In the genomic region with DNA sequence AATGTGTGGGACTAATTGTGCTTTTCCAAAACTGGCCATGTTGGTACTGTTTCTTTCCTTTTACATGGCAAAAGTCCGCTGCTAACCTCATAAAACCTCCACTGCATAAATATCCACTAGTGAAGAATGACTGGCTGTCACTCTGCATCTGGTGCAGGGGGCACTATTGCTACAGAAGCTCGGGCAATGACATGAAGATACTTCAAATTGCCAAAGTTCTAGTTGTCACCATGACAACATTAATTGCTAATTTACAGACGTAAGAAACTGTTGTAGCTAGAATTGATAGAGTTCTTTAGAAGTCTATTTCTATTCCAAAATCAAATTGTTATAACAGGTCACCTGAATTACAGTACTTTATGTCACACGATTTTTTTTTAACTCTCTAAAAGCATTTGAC, we compare ENCODE assay signal across 8 cellular contexts. TPM values are rescaled to one million over a fixed set of nuclear protein-coding genes. Genes with fewer than 3 reads are reported as not detected.
DNase-seq lines count a peak whose midpoint lies in the region; ATAC-seq and TF ChIP-seq lines count a peak whose summit lies in the region.

No MANE protein-coding gene starts in this region.

- intact Hi-C loops in PC-3 (cut with micrococcal nuclease) = loop anchor here (10.0 kb wide), 1 partner anchor 109 kb away; a partner anchor contains a TSS
- intact Hi-C loops in uterus (cut with DNase I; ENCODE audit: low total_unique reads) = loop anchor here (10.0 kb wide), 1 partner anchor 1231 kb away; a partner anchor contains a TSS

- H3K4me3 Mint-ChIP-seq in activated T-cell treated with anti-CD3 and anti-CD28 coated beads, Interleukin-2, amount 50 U/mL, for 24 hours = peak overlapping the region; percentile 91
- peak overlapping the region; percentile 65 to 89 for H3K4me3 Mint-ChIP-seq in stimulated activated naive CD8-positive, alpha-beta T cell treated with anti-CD3 and anti-CD28 coated beads, Interleukin-15, amount 100 ng/mL, for 72 hours

- H4K20me1 ChIP-seq in PC-3 (ENCODE audit: low read length) = no peaks in the 10 kb centered on the region

- H3K27me3 ChIP-seq in PC-3 (ENCODE audit: low read length) = no peaks in the 10 kb centered on the region
- H3K27me3 ChIP-seq in uterus = no peaks in the 10 kb centered on the region

- H3K9me3 ChIP-seq in PC-3 (ENCODE audit: low read length) (0 out of 2 replicates have a peak, but pooled peaks cover 4% of the 10 kb centered on the region), uterus (no peaks in the 10 kb centered on the region)

- peak overlapping the region; percentile 86 for H3K4me2 ChIP-seq in PC-3 (ENCODE audit: low read length)

- peaks cover 15% of the 10 kb centered on the region for H3K27me3 Mint-ChIP-seq in activated T-cell treated with anti-CD3 and anti-CD28 coated beads, Interleukin-2, amount 50 U/mL, for 24 hours
- peaks cover 7% of the 10 kb centered on the region for H3K27me3 Mint-ChIP-seq in stimulated activated naive CD8-positive, alpha-beta T cell treated with anti-CD3 and anti-CD28 coated beads, Interleukin-15, amount 100 ng/mL, for 72 hours

- H3K27ac Mint-ChIP-seq in activated T-cell treated with anti-CD3 and anti-CD28 coated beads, Interleukin-2, amount 50 U/mL, for 24 hours = peak overlapping the region; percentile 33
- peak overlapping the region; percentile 27 to 97 for H3K27ac Mint-ChIP-seq in stimulated activated naive CD8-positive, alpha-beta T cell treated with anti-CD3 and anti-CD28 coated beads, Interleukin-15, amount 100 ng/mL, for 72 hours

- H3F3A ChIP-seq in PC-3 (ENCODE audit: low read length, unreplicated experiment) = no peaks in the 10 kb centered on the region

- H3K4me3 ChIP-seq in PC-3 (ENCODE audit: low read length) (peak overlapping the region; percentile 70), uterus (peak overlapping the region in 1 of 2 donors; percentile 98)

- peaks cover 22% of the 10 kb centered on the region for H3K4me1 Mint-ChIP-seq in activated T-cell treated with anti-CD3 and anti-CD28 coated beads, Interleukin-2, amount 50 U/mL, for 24 hours (ENCODE audit: low read depth)
- peaks cover 24% of the 10 kb centered on the region for H3K4me1 Mint-ChIP-seq in stimulated activated naive CD8-positive, alpha-beta T cell treated with anti-CD3 and anti-CD28 coated beads, Interleukin-15, amount 100 ng/mL, for 72 hours

- TSS peak; percentile 66 for BruUV-seq in PC-3 (replicated peaks; lab: Mats Ljungman, UMichigan)

- ATAC-seq in PC-3 (no peak), HG02970 (IDR thresholded peaks at IDR 0.05; ENCODE audit: low FRiP score, unreplicated experiment) (no peak)
- no peak for ATAC-seq in stimulated activated naive CD8-positive, alpha-beta T cell treated with anti-CD3 and anti-CD28 coated beads, Interleukin-15, amount 100 ng/mL, for 72 hours

- TF ChIP-seq POLR2A in erythroblast (IDR thresholded peaks at IDR 0.05; ENCODE audit: low read length) = no peak
- no peak for TF ChIP-seq POLR2A in uterus (IDR thresholded peaks at IDR 0.05)

- peaks cover 18% of the 10 kb centered on the region for H3K9me3 Mint-ChIP-seq in activated T-cell treated with anti-CD3 and anti-CD28 coated beads, Interleukin-2, amount 50 U/mL, for 24 hours
- H3K9me3 Mint-ChIP-seq in stimulated activated naive CD8-positive, alpha-beta T cell treated with anti-CD3 and anti-CD28 coated beads, Interleukin-15, amount 100 ng/mL, for 72 hours = peaks cover 6 to 19% of the 10 kb centered on the region in 2 donors

- no peak overlapping the region for H3K27ac ChIP-seq in PC-3 (ENCODE audit: low read length)
- H3K27ac ChIP-seq in uterus = peak overlapping the region in 1 of 2 donors; percentile 90

- peaks cover 32% of the 10 kb centered on the region for H3K36me3 Mint-ChIP-seq in activated T-cell treated with anti-CD3 and anti-CD28 coated beads, Interleukin-2, amount 50 U/mL, for 24 hours (ENCODE audit: low read depth)

- CTCF ChIA-PET in PC-3 (lab: Charles Lee) = no interaction called here

- H3K36me3 ChIP-seq in PC-3 (ENCODE audit: low read depth, low read length) (no peaks in the 10 kb centered on the region), uterus (no peaks in the 10 kb centered on the region)

- peaks cover 14% of the 10 kb centered on the region; the same call in 1 of the 2 replicates for H3K79me2 ChIP-seq in PC-3 (ENCODE audit: low read length)

- H3K4me1 ChIP-seq in PC-3 (ENCODE audit: insufficient read depth, low read length) (peaks cover 21% of the 10 kb centered on the region), uterus (no peaks in the 10 kb centered on the region)

- no peak for DNase-seq in activated T-cell treated with anti-CD3 and anti-CD28 coated beads, Interleukin-2, amount 50 U/mL, for 24 hours
- DNase-seq in activated T-cell treated with anti-CD3 and anti-CD28 coated beads for 4 hours = no peak
- peak; percentile 19 for DNase-seq in PC-3
- peak; percentile 47 to 60 for DNase-seq in erythroblast (lab: John Stamatoyannopoulos, UW)
- no peak for DNase-seq in stimulated activated naive CD8-positive, alpha-beta T cell treated with anti-CD3 and anti-CD28 coated beads, Interleukin-15, amount 100 ng/mL, for 72 hours
- DNase-seq in NCI-H187 (lab: John Stamatoyannopoulos, UW) = no peak
- DNase-seq in uterus = no peak

- POLR2A ChIA-PET in PC-3 (lab: Charles Lee; ENCODE audit: unreplicated experiment) = interaction anchor here (0.7 kb wide), 1 partner anchor 10 kb away, joined by 4 read pairs; no protein-coding TSS in a partner anchor

- H3K9ac ChIP-seq in PC-3 (ENCODE audit: low read length) = no peak overlapping the region

- H3K9me2 ChIP-seq in PC-3 (replicated peaks; ENCODE audit: low read length) = no peaks in the 10 kb centered on the region

- TF ChIP-seq CTCF in PC-3 (conservative IDR thresholded peaks at IDR 0.05; ENCODE audit: low read depth, low read length) = peak; percentile 54
- TF ChIP-seq CTCF in uterus (IDR thresholded peaks at IDR 0.05) = no peak

- H2AFZ ChIP-seq in PC-3 (ENCODE audit: low read length) = peak overlapping the region; percentile 84

RNA-seq across cellular contexts. Expression of a gene that starts 0.9 kb away (rescaled TPM):
- total RNA-seq in PC-3 (2014; rRNA removed) = not detected in 2 replicates
- 1 to 10 TPM in 1 of 4 donors, under 1 TPM in 1, not detected in 2; 0.64 to 3.3 TPM for total RNA-seq in uterus

RNA-seq across cellular contexts. Expression of a gene that starts 0.9 kb away (rescaled TPM):
- 5.0 and 5.9 TPM in 2 replicates for total RNA-seq in PC-3 (2014; rRNA removed)
- 10 to 100 TPM in 1 of 4 donors, 1 to 10 TPM in 3; 6.1 to 10.5 (median 7.5) TPM for total RNA-seq in uterus

RNA-seq across cellular contexts. Expression of a gene that starts 40.3 kb away (rescaled TPM):
- 13.6 and 15.3 TPM in 2 replicates for total RNA-seq in PC-3 (2014; rRNA removed)
- total RNA-seq in uterus = 10 to 100 TPM; 15.3 to 55.1 (median 47.3) TPM

Comparison
In these comparisons a context has a peak if more than half of its experiments do, and no peak if none do; other contexts are left out.
1. DNase-seq: peak in PC-3 (single experiment) and erythroblast (2 of 2); none in activated T-cell treated with anti-CD3 and anti-CD28 coated beads, Interleukin-2, amount 50 U/mL, for 24 hours (single experiment), activated T-cell treated with anti-CD3 and anti-CD28 coated beads for 4 hours (single experiment), stimulated activated naive CD8-positive, alpha-beta T cell treated with anti-CD3 and anti-CD28 coated beads, Interleukin-15, amount 100 ng/mL, for 72 hours (0 of 2), NCI-H187 (0 of 2) and uterus (0 of 2).